In the genomic region with DNA sequence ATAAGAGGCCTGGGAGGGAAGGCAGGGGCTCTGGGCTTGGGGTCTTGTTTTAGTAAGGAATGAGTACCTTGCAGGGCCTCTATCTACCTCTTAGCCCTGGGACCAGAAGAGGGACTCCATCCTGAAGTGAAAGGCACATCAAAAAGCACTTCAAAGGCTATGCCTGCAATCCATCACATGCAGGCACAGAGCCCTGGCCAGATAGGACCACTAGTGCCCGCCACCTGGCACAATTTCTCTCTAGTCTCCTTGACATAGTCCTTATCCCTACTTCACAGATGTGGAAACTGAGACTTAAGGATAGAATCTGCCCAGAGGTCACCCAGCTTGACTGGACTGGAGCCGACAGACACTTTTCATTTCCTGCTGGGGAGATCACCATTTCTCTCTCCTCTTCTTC, we compare ENCODE assay signal across 15 cellular contexts. TPM values are rescaled to one million over a fixed set of nuclear protein-coding genes. Genes with fewer than 3 reads are reported as not detected.
DNase-seq lines count a peak whose midpoint lies in the region; ATAC-seq and TF ChIP-seq lines count a peak whose summit lies in the region.
"Had no signal": no experiment of that assay in that cellular context is flagged by ENCODE, and none has a peak within 500 bp of the region (broad histone marks: within the 10 kb centered on the region; RNA-seq: fewer than 3 reads in every experiment).

No MANE protein-coding gene starts in this region.

- H2BK20ac ChIP-seq in IMR-90 (ENCODE audit: low read depth, low read length): peak overlapping the region; percentile 40; the same call in 1 of the 2 replicates

- peaks cover 43% of the 10 kb centered on the region for H3K4me1 ChIP-seq in IMR-90 (ENCODE audit: control insufficient read depth, insufficient read depth, low read length)
- H3K4me1 ChIP-seq in stomach smooth muscle (ENCODE audit: control insufficient read depth, insufficient read depth, low read length): peaks cover 73% of the 10 kb centered on the region
- peaks cover 31% of the 10 kb centered on the region for H3K4me1 ChIP-seq in A673 (ENCODE audit: insufficient read depth, low read length, poor library complexity, severe bottlenecking)

- H4K5ac ChIP-seq in IMR-90 (ENCODE audit: low read depth, low read length): no peak overlapping the region

- H3K36me3 ChIP-seq in IMR-90 (ENCODE audit: control insufficient read depth, insufficient read depth, low read length) (peaks cover 13% of the 10 kb centered on the region), stomach smooth muscle (ENCODE audit: control insufficient read depth in 2 of 2, insufficient read depth in 2 of 2, low read length in 2 of 2) (peaks cover 2 to 3% of the 10 kb centered on the region in 2 donors), A673 (ENCODE audit: insufficient read depth, low read length, poor library complexity, severe bottlenecking) (no peaks in the 10 kb centered on the region)
- H3K36me3 ChIP-seq: SJCRH30 had no signal

- CTCF ChIA-PET in IMR-90 (lab: Yijun Ruan, JAX): interaction anchor here (0.5 kb wide), 1 partner anchor 81 kb away, joined by 6 read pairs; no protein-coding TSS in a partner anchor
- CTCF ChIA-PET in A673 (lab: Charles Lee): no interaction called here

- H3K4me3 ChIP-seq in IMR-90 (ENCODE audit: insufficient read depth, low read depth, low read length) (no peak overlapping the region), stomach smooth muscle (ENCODE audit: low read length in 2 of 2) (peak overlapping the region in 1 of 2 donors; percentile 40), A673 (ENCODE audit: low read depth, low read length, poor library complexity, severe bottlenecking) (no peak overlapping the region)
- H3K4me3 ChIP-seq: SJCRH30 had no signal

- peak overlapping the region; percentile 18 for H3K27ac ChIP-seq in IMR-90 (ENCODE audit: insufficient read depth, low read length)
- peak overlapping the region; percentile 69 for H3K27ac ChIP-seq in stomach smooth muscle (ENCODE audit: low read length)
- H3K27ac ChIP-seq in A673 (ENCODE audit: low read depth, low read length, poor library complexity, severe bottlenecking): no peak overlapping the region
- H3K27ac ChIP-seq: SJCRH30 had no signal

- H3K4ac ChIP-seq in IMR-90 (ENCODE audit: low read depth, low read length): peak overlapping the region; percentile 73

- no peak overlapping the region for H3K4me3 Mint-ChIP-seq in mesothelial cell of epicardium
- H3K4me3 Mint-ChIP-seq: naive B cell; stimulated activated memory B cell treated with anti-CD40 and anti-IgM and Interleukin-4, amounts not matched to agents 10 μg/mL and 1 μg/mL and 100 μg/mL, for 72 hours had no signal

- peak overlapping the region; percentile 30; the same call in 1 of the 3 replicates for H2BK15ac ChIP-seq in IMR-90 (ENCODE audit: low read depth, low read length)

- H2AK5ac ChIP-seq in IMR-90 (ENCODE audit: low read depth, low read length): peak overlapping the region; percentile 85

- no peaks in the 10 kb centered on the region for H3K27me3 Mint-ChIP-seq in mesothelial cell of epicardium (ENCODE audit: low read depth)

- dilution Hi-C loops in IMR-90 (cut with HindIII; ENCODE audit: low sequenced_read_pairs, unreplicated experiment): no loop called here

- no peak for TF ChIP-seq RAD21 in IMR-90 (IDR thresholded peaks at IDR 0.05; ENCODE audit: low read length)

- peak overlapping the region; percentile 45 for H2AFZ ChIP-seq in IMR-90 (replicated peaks; ENCODE audit: low read length, poor library complexity)

- H3K4me2 ChIP-seq in IMR-90 (ENCODE audit: low read depth, low read length): no peak overlapping the region

- peak overlapping the region; percentile 9; the same call in 1 of the 2 replicates for H3K18ac ChIP-seq in IMR-90 (ENCODE audit: low read depth, low read length)

- peak overlapping the region; percentile 72 for H3K23ac ChIP-seq in IMR-90 (ENCODE audit: low read depth, low read length)

- BruUV-seq in IMR-90 (replicated peaks; lab: Mats Ljungman, UMichigan) (no TSS peak), A673 (replicated peaks; lab: Mats Ljungman, UMichigan) (no TSS peak)

- peaks cover 49 to 89% of the 10 kb centered on the region in 2 experiments for H3K79me1 ChIP-seq in IMR-90 (ENCODE audit: low read depth in 1 of 2, low read length in 2 of 2)

- POLR2A ChIA-PET in IMR-90 (lab: Charles Lee; ENCODE audit: unreplicated experiment) (no interaction called here), A673 (lab: Charles Lee; ENCODE audit: low non-redundant PET) (no interaction called here)

- H4K91ac ChIP-seq in IMR-90 (ENCODE audit: insufficient read depth, low read depth, low read length): peak overlapping the region; percentile 80

- TF ChIP-seq POLR2A in IMR-90 (IDR thresholded peaks at IDR 0.05; ENCODE audit: low read depth, low read length): no peak

- H3K9ac ChIP-seq in IMR-90 (ENCODE audit: low read depth, low read length) (no peak overlapping the region; the same call in 1 of the 2 replicates), stomach smooth muscle (ENCODE audit: low read length in 2 of 2) (peak overlapping the region; percentile 8 to 21)

- no peaks in the 10 kb centered on the region for H3K27me3 ChIP-seq in IMR-90 (ENCODE audit: control insufficient read depth, insufficient read depth, low read length)
- H3K27me3 ChIP-seq in stomach smooth muscle (ENCODE audit: control insufficient read depth in 1 of 2, insufficient read depth in 2 of 2, low read length in 2 of 2): no peaks in the 10 kb centered on the region
- H3K27me3 ChIP-seq in A673 (replicated peaks; ENCODE audit: insufficient read depth, low read depth, low read length, poor library complexity): no peaks in the 10 kb centered on the region
- H3K27me3 ChIP-seq: SJCRH30 had no signal

- H3K9me3 Mint-ChIP-seq in mesothelial cell of epicardium: no peaks in the 10 kb centered on the region
- H3K9me3 Mint-ChIP-seq: stimulated activated memory B cell treated with anti-CD40 and anti-IgM and Interleukin-4, amounts not matched to agents 10 μg/mL and 1 μg/mL and 100 μg/mL, for 72 hours had no signal

- H4K8ac ChIP-seq in IMR-90 (ENCODE audit: low read depth in 2 of 2, low read length in 2 of 2): peak overlapping the region; percentile 43 to 56; a peak in 2 of 4 replicates

- H2AK9ac ChIP-seq in IMR-90 (replicated peaks; ENCODE audit: low read depth, low read length, poor library complexity): peak overlapping the region; percentile 48

- in situ Hi-C loops in IMR-90 (cut with MboI; ENCODE audit: low sequenced_read_pairs): no loop called here

- no CpG with 5 or more reads among the region's 2 CpGs for WGBS in IMR-90 (ENCODE audit: extremely low coverage in 2 of 2, insufficient read length in 1 of 2), 2 experiments

- H2BK120ac ChIP-seq in IMR-90 (ENCODE audit: low read depth, low read length): peak overlapping the region; percentile 66

- DNase-seq in IMR-90 (no peak), ecto neural progenitor cell (ENCODE audit: low spot score) (peak; percentile 25), mesothelial cell of epicardium (ENCODE audit: low spot score in 2 of 2, unreplicated experiment in 2 of 2) (no peak), A673 (ENCODE audit: low spot score) (no peak), AG08395 (ENCODE audit: low spot score) (no peak), NCI-H2196 (lab: John Stamatoyannopoulos, UW; ENCODE audit: unreplicated experiment) (no peak)
- DNase-seq: activated CD4-positive, alpha-beta T cell treated with anti-CD3 and anti-CD28 coated beads, Interleukin-2, amount 50 U/mL, for 48 hours; GOT3; naive B cell; NCI-H1092; NK-92 treated with Interleukin-12 subunit alpha and Interleukin-12 subunit beta, amount 100 ng/mL, for 24 hours; SJCRH30 had no signal

- no peak for TF ChIP-seq CTCF in IMR-90 (conservative IDR thresholded peaks at IDR 0.05; ENCODE audit: low read depth, low read length)
- TF ChIP-seq CTCF in mesothelial cell of epicardium (IDR thresholded peaks at IDR 0.05; ENCODE audit: unreplicated experiment): no peak
- no peak for TF ChIP-seq CTCF in A673 (conservative IDR thresholded peaks at IDR 0.05; ENCODE audit: low read depth, low read length)

- H4K20me1 ChIP-seq in IMR-90 (ENCODE audit: insufficient read depth, low read length): peaks cover 13% of the 10 kb centered on the region; the same call in 1 of the 2 replicates

- H3K4me1 Mint-ChIP-seq in mesothelial cell of epicardium: peaks cover 43% of the 10 kb centered on the region
- H3K4me1 Mint-ChIP-seq: naive B cell; stimulated activated memory B cell treated with anti-CD40 and anti-IgM and Interleukin-4, amounts not matched to agents 10 μg/mL and 1 μg/mL and 100 μg/mL, for 72 hours had no signal

- ATAC-seq in IMR-90 (ENCODE audit: low read depth) (no peak), HG03354 (IDR thresholded peaks at IDR 0.05; ENCODE audit: poor library complexity, severe bottlenecking, unreplicated experiment) (no peak)
- ATAC-seq: stimulated activated memory B cell treated with anti-CD40 and anti-IgM and Interleukin-4, amounts not matched to agents 10 μg/mL and 1 μg/mL and 100 μg/mL, for 72 hours had no signal

- H3K36me3 Mint-ChIP-seq in mesothelial cell of epicardium: no peaks in the 10 kb centered on the region
- H3K36me3 Mint-ChIP-seq: stimulated activated memory B cell treated with anti-CD40 and anti-IgM and Interleukin-4, amounts not matched to agents 10 μg/mL and 1 μg/mL and 100 μg/mL, for 72 hours had no signal

- peak overlapping the region; percentile 29 for H2BK5ac ChIP-seq in IMR-90 (ENCODE audit: low read depth, low read length, poor library complexity, severe bottlenecking)

- intact Hi-C loops in IMR-90 (cut with micrococcal nuclease): no loop called here
- intact Hi-C loops in A673 (cut with micrococcal nuclease; ENCODE audit: unreplicated experiment): no loop called here

- H3K27ac Mint-ChIP-seq in mesothelial cell of epicardium: peak overlapping the region; percentile 68
- H3K27ac Mint-ChIP-seq: naive B cell; stimulated activated memory B cell treated with anti-CD40 and anti-IgM and Interleukin-4, amounts not matched to agents 10 μg/mL and 1 μg/mL and 100 μg/mL, for 72 hours had no signal

- peak overlapping the region; percentile 43; the same call in 1 of the 2 replicates for H3K56ac ChIP-seq in IMR-90 (ENCODE audit: extremely low read depth, insufficient read depth, low read length)

- no peaks in the 10 kb centered on the region for H3K9me3 ChIP-seq in IMR-90 (ENCODE audit: control insufficient read depth, insufficient read depth, low read length)
- no peaks in the 10 kb centered on the region for H3K9me3 ChIP-seq in stomach smooth muscle (ENCODE audit: control insufficient read depth in 2 of 2, low read length in 2 of 2)
- no peaks in the 10 kb centered on the region for H3K9me3 ChIP-seq in A673 (ENCODE audit: low read depth, low read length, poor library complexity, severe bottlenecking)
- H3K9me3 ChIP-seq: SJCRH30 had no signal

- H3K14ac ChIP-seq in IMR-90 (replicated peaks; ENCODE audit: low read depth, low read length): peak overlapping the region; percentile 75

- peaks cover 50% of the 10 kb centered on the region for H3K9me1 ChIP-seq in IMR-90 (ENCODE audit: insufficient read depth, low read length)

TF ChIP-seq in IMR-90, 13 proteins besides CTCF, POLR2A, EP300 and RAD21 (continues in another document):
- no peak for TF ChIP-seq MAZ (IDR thresholded peaks at IDR 0.05; ENCODE audit: borderline replicate concordance, low read depth, low read length)

RNA-seq across cellular contexts. Expression of a gene that starts 35.5 kb away (rescaled TPM):
- 348 and 453 TPM in 2 replicates for total RNA-seq in IMR-90 (2012; rRNA removed)
- polyA plus RNA-seq in IMR-90 (2012; rRNA removed): 838 and 964 TPM in 2 replicates
- polyA plus RNA-seq in IMR-90 (2012; cell fraction: cytosol; rRNA removed): 812 and 1,206 TPM in 2 replicates
- 383 and 412 TPM in 2 replicates for polyA plus RNA-seq in IMR-90 (2012; cell fraction: nucleus; rRNA removed; ENCODE audit: low replicate concordance)
- 29.5 to 30.0 TPM (median 29.7 TPM) in 3 replicates for total RNA-seq in mesothelial cell of epicardium
- 0.77 and 2.3 TPM in 2 replicates for total RNA-seq in A673 (2021)
